ENCODE assay signal across 10 cellular contexts in genomic region chr3:71245052-71245488, GRCh38.
DNase-seq lines count a peak whose midpoint lies in the region; ATAC-seq and TF ChIP-seq lines count a peak whose summit lies in the region.
"Had no signal": no experiment of that assay in that cellular context is flagged by ENCODE, and none has a peak within 500 bp of the region (broad histone marks: within the 10 kb centered on the region; RNA-seq: fewer than 3 reads in every experiment).

No MANE protein-coding gene starts in this region.

- DNase-seq in ELR (ENCODE audit: low read depth): peak; percentile 27
- no peak for DNase-seq in trophoblast cell
- no peak for DNase-seq in effector CD8-positive, alpha-beta T cell (lab: John Stamatoyannopoulos, UW)
- DNase-seq in MM.1S: no peak
- DNase-seq in activated CD4-positive, alpha-beta memory T cell treated with anti-CD3 and anti-CD28 coated beads for 36 hours: no peak
- no peak for DNase-seq in HK-2 (ENCODE audit: unreplicated experiment)
- DNase-seq: hippocampal formation had no signal

- H3K4me1 ChIP-seq in gastroesophageal sphincter: peaks cover 2 to 91% (median 4%) of the 10 kb centered on the region in 3 donors
- H3K4me1 ChIP-seq in trophoblast cell (ENCODE audit: control insufficient read depth in 1 of 2, insufficient read depth in 2 of 2, low read length in 2 of 2): peaks cover 3 to 10% of the 10 kb centered on the region in 2 experiments
- no peaks in the 10 kb centered on the region for H3K4me1 ChIP-seq in MM.1S (ENCODE audit: low read length)

- no peak overlapping the region for H2AK5ac ChIP-seq in trophoblast cell (ENCODE audit: low read length)

- H3F3A ChIP-seq in MM.1S (ENCODE audit: insufficient read depth, low read length): no peaks in the 10 kb centered on the region

- H4K20me1 ChIP-seq in MM.1S (ENCODE audit: insufficient read depth, low read length): no peaks in the 10 kb centered on the region

- peaks cover 36% of the 10 kb centered on the region for H3K4me1 Mint-ChIP-seq in activated CD4-positive, alpha-beta memory T cell treated with anti-CD3 and anti-CD28 coated beads for 36 hours (ENCODE audit: low read depth)

- H3K9ac ChIP-seq in trophoblast cell (ENCODE audit: low read length) (no peak overlapping the region), MM.1S (ENCODE audit: low read length) (no peak overlapping the region)

- peak overlapping the region; percentile 64 to 86 (median 82) for H3K27ac ChIP-seq in gastroesophageal sphincter
- no peak overlapping the region for H3K27ac ChIP-seq in trophoblast cell (ENCODE audit: low read depth, low read length)
- no peak overlapping the region for H3K27ac ChIP-seq in MM.1S (ENCODE audit: low read length)
- H3K27ac ChIP-seq: skin epidermis had no signal

- peaks cover 2% of the 10 kb centered on the region for H3K36me3 Mint-ChIP-seq in activated CD4-positive, alpha-beta memory T cell treated with anti-CD3 and anti-CD28 coated beads for 36 hours

- H3K14ac ChIP-seq in trophoblast cell (ENCODE audit: low read length): no peak overlapping the region

- TF ChIP-seq POLR2A in gastroesophageal sphincter (IDR thresholded peaks at IDR 0.05): no peak

- no peak overlapping the region for H3K4me3 Mint-ChIP-seq in activated CD4-positive, alpha-beta memory T cell treated with anti-CD3 and anti-CD28 coated beads for 36 hours

- no peak overlapping the region for H3K18ac ChIP-seq in trophoblast cell (ENCODE audit: low read length)

- H3K9me3 ChIP-seq in gastroesophageal sphincter (no peaks in the 10 kb centered on the region), trophoblast cell (ENCODE audit: insufficient read depth, low read depth, low read length) (no peaks in the 10 kb centered on the region), MM.1S (replicated peaks; ENCODE audit: insufficient read depth, low read length) (no peaks in the 10 kb centered on the region)

- no peak overlapping the region for H2BK5ac ChIP-seq in trophoblast cell (ENCODE audit: low read depth, low read length, poor library complexity)

- TF ChIP-seq EP300 in gastroesophageal sphincter (IDR thresholded peaks at IDR 0.05): no peak

- 0 to 9% methylated on average over 5 to 6 of the region's 6 CpGs for WGBS in gastroesophageal sphincter (ENCODE audit: low coverage in 1 of 2), 2 donors
- no CpG with 5 or more reads among the region's 6 CpGs for WGBS in trophoblast cell (ENCODE audit: extremely low coverage, insufficient coverage, insufficient read length)

- no peak overlapping the region for H4K12ac ChIP-seq in trophoblast cell (ENCODE audit: low read depth, low read length)

- TF ChIP-seq CTCF in gastroesophageal sphincter (IDR thresholded peaks at IDR 0.05) (no peak), MM.1S (IDR thresholded peaks at IDR 0.05; ENCODE audit: low read length) (no peak)

- CTCF ChIA-PET in activated CD4-positive, alpha-beta memory T cell treated with anti-CD3 and anti-CD28 coated beads for 36 hours (lab: Charles Lee): interaction anchor here (0.7 kb wide), 1 partner anchor 139 kb away, joined by 3 read pairs; no protein-coding TSS in a partner anchor

- no peak overlapping the region for H3K23ac ChIP-seq in trophoblast cell (ENCODE audit: low read length)

- no peaks in the 10 kb centered on the region for H3K27me3 Mint-ChIP-seq in activated CD4-positive, alpha-beta memory T cell treated with anti-CD3 and anti-CD28 coated beads for 36 hours

- no peak overlapping the region for H2AFZ ChIP-seq in trophoblast cell (ENCODE audit: insufficient read depth, low read length, poor library complexity)
- no peak overlapping the region for H2AFZ ChIP-seq in MM.1S (ENCODE audit: low read length)

- no peaks in the 10 kb centered on the region for H3K9me2 ChIP-seq in MM.1S (replicated peaks; ENCODE audit: insufficient read depth, low read length)

- no peak overlapping the region for H3K4ac ChIP-seq in trophoblast cell (ENCODE audit: low read depth, low read length)

- H3K4me3 ChIP-seq in gastroesophageal sphincter (peak overlapping the region; percentile 45 to 49), trophoblast cell (ENCODE audit: low read depth, low read length) (no peak overlapping the region), MM.1S (ENCODE audit: low read length) (no peak overlapping the region)
- H3K4me3 ChIP-seq: skin epidermis had no signal

- H3K9me3 Mint-ChIP-seq in activated CD4-positive, alpha-beta memory T cell treated with anti-CD3 and anti-CD28 coated beads for 36 hours: no peaks in the 10 kb centered on the region

- H2BK120ac ChIP-seq in trophoblast cell (ENCODE audit: insufficient read depth, low read length, poor library complexity): no peak overlapping the region

- no peak overlapping the region for H4K8ac ChIP-seq in trophoblast cell (ENCODE audit: low read depth, low read length)

- H3K36me3 ChIP-seq in gastroesophageal sphincter: no peaks in the 10 kb centered on the region
- no peaks in the 10 kb centered on the region for H3K36me3 ChIP-seq in trophoblast cell (ENCODE audit: control insufficient read depth in 1 of 2, insufficient read depth in 2 of 2, low read length in 2 of 2)
- H3K36me3 ChIP-seq in MM.1S (replicated peaks; ENCODE audit: insufficient read depth, low read length): no peaks in the 10 kb centered on the region

- POLR2A ChIA-PET in activated CD4-positive, alpha-beta memory T cell treated with anti-CD3 and anti-CD28 coated beads for 36 hours (lab: Charles Lee): no interaction called here

- ATAC-seq in SK-N-SH treated with all-trans-retinoic acid at 6 μM for 48 hours: peak; percentile 38
- ATAC-seq in gastroesophageal sphincter: peak; percentile 71

- H3K79me1 ChIP-seq in trophoblast cell (ENCODE audit: low read length): peaks cover 2% of the 10 kb centered on the region

- H2BK12ac ChIP-seq in trophoblast cell (ENCODE audit: low read length): no peak overlapping the region

- peak overlapping the region; percentile 47 for H3K4me2 ChIP-seq in trophoblast cell (ENCODE audit: low read length)
- H3K4me2 ChIP-seq in MM.1S (ENCODE audit: low read depth, low read length): no peak overlapping the region

- H3K27me3 ChIP-seq in gastroesophageal sphincter (no peaks in the 10 kb centered on the region), trophoblast cell (ENCODE audit: insufficient read depth, low read length) (no peaks in the 10 kb centered on the region), MM.1S (replicated peaks; ENCODE audit: insufficient read depth, low read length) (no peaks in the 10 kb centered on the region)

- intact Hi-C loops in activated CD4-positive, alpha-beta memory T cell treated with anti-CD3 and anti-CD28 coated beads for 36 hours (cut with micrococcal nuclease): no loop called here

- no peaks in the 10 kb centered on the region for H3K79me2 ChIP-seq in trophoblast cell (ENCODE audit: control insufficient read depth, insufficient read depth, low read length, poor library complexity)
- no peaks in the 10 kb centered on the region for H3K79me2 ChIP-seq in MM.1S (ENCODE audit: low read length)

- no peak overlapping the region for H4K91ac ChIP-seq in trophoblast cell (ENCODE audit: low read depth, low read length)

- no peak overlapping the region for H3K27ac Mint-ChIP-seq in activated CD4-positive, alpha-beta memory T cell treated with anti-CD3 and anti-CD28 coated beads for 36 hours

TF ChIP-seq in SK-N-SH treated with all-trans-retinoic acid at 6 μM for 48 hours, 23 proteins besides CTCF, POLR2A, EP300 and RAD21:
- TF ChIP-seq OSR1 (CRISPR knock-in tag; IDR thresholded peaks at IDR 0.05): no peak

Comparison
In these comparisons a context has a peak if more than half of its experiments do, and no peak if none do; other contexts are left out.
1. H3K27ac ChIP-seq: peak in gastroesophageal sphincter (4 of 4); none in trophoblast cell (single experiment) and MM.1S (single experiment).
2. H3K4me3 ChIP-seq: peak in gastroesophageal sphincter (2 of 2); none in trophoblast cell (single experiment) and MM.1S (single experiment).